Comparison of ENCODE assay signal across 18 cellular contexts in the genomic region with DNA sequence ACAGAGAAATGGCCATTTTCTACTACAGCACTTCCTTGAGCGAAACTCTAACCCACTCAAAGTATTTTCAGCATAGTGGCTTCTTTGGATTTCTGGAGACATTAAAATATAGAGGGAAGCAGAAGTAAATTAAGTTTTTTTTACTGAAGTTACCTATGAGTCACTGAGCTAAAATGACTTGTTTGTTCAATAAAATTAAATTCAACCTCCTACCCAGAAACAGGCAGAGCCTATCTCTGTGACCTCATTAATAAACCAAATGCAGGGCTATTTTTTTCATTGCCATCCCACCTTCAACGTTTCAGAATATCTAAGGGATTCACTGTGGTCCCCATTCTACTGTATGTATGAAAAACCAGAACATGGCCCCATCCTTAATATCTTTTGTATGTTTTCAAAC.
DNase-seq lines count a peak whose midpoint lies in the region; ATAC-seq and TF ChIP-seq lines count a peak whose summit lies in the region.
"Had no signal": no experiment of that assay in that cellular context is flagged by ENCODE, and none has a peak within 500 bp of the region (broad histone marks: within the 10 kb centered on the region; RNA-seq: fewer than 3 reads in every experiment).

No MANE protein-coding gene starts in this region.

- no peaks in the 10 kb centered on the region for H3K9me3 ChIP-seq in IMR-90 (ENCODE audit: control insufficient read depth, insufficient read depth, low read length)
- no peaks in the 10 kb centered on the region for H3K9me3 ChIP-seq in osteoblast (ENCODE audit: low read depth, low read length)
- H3K9me3 ChIP-seq: A549 had no signal

- H3K27me3 ChIP-seq in IMR-90 (ENCODE audit: control insufficient read depth, insufficient read depth, low read length): no peaks in the 10 kb centered on the region
- H3K27me3 ChIP-seq in osteoblast (ENCODE audit: insufficient read depth, low read length): no peaks in the 10 kb centered on the region

- peak overlapping the region; percentile 69; the same call in 1 of the 2 replicates for H2AK5ac ChIP-seq in IMR-90 (ENCODE audit: low read depth, low read length)

- CTCF ChIA-PET in IMR-90 (lab: Yijun Ruan, JAX): interaction anchor here (1.3 kb wide), 1 partner anchor 109 kb away, joined by 3 read pairs; no protein-coding TSS in a partner anchor

- in situ Hi-C loops in IMR-90 (cut with MboI; ENCODE audit: low sequenced_read_pairs): no loop called here

- TF ChIP-seq POLR2A in IMR-90 (IDR thresholded peaks at IDR 0.05; ENCODE audit: low read depth, low read length): no peak

- POLR2A ChIA-PET in IMR-90 (lab: Charles Lee; ENCODE audit: unreplicated experiment): no interaction called here

- H2BK15ac ChIP-seq in IMR-90 (ENCODE audit: low read depth, low read length): peak overlapping the region; percentile 36; the same call in 1 of the 3 replicates

- H3K9me1 ChIP-seq in IMR-90 (ENCODE audit: insufficient read depth, low read length): peaks cover 10% of the 10 kb centered on the region; the same call in 1 of the 2 replicates

- H2BK20ac ChIP-seq in IMR-90 (ENCODE audit: low read depth, low read length): peak overlapping the region; percentile 69; the same call in 1 of the 2 replicates

- no peak for TF ChIP-seq CTCF in IMR-90 (conservative IDR thresholded peaks at IDR 0.05; ENCODE audit: low read depth, low read length)
- TF ChIP-seq CTCF in fibroblast of mammary gland (conservative IDR thresholded peaks at IDR 0.05; ENCODE audit: control insufficient read depth, insufficient read depth, low read depth, low read length): no peak
- no peak for TF ChIP-seq CTCF in osteoblast (IDR thresholded peaks at IDR 0.05; ENCODE audit: extremely low read depth, low read depth, low read length)

- H2BK5ac ChIP-seq in IMR-90 (ENCODE audit: low read depth, low read length, poor library complexity, severe bottlenecking): peak overlapping the region; percentile 47

- TF ChIP-seq RAD21 in IMR-90 (IDR thresholded peaks at IDR 0.05; ENCODE audit: low read length): no peak

- dilution Hi-C loops in IMR-90 (cut with HindIII; ENCODE audit: low sequenced_read_pairs, unreplicated experiment): no loop called here

- H3K27ac ChIP-seq in IMR-90 (ENCODE audit: insufficient read depth, low read length) (peak overlapping the region; percentile 67; the same call in 1 of the 2 replicates), osteoblast (ENCODE audit: low read depth, low read length) (peak overlapping the region; percentile 43)

- no peak overlapping the region for H3K9ac ChIP-seq in IMR-90 (ENCODE audit: low read depth, low read length)

- H3K36me3 ChIP-seq in IMR-90 (ENCODE audit: control insufficient read depth, insufficient read depth, low read length): peaks cover 18% of the 10 kb centered on the region
- no peaks in the 10 kb centered on the region for H3K36me3 ChIP-seq in osteoblast (ENCODE audit: insufficient read depth, low read length)

- H3K4me1 ChIP-seq in IMR-90 (ENCODE audit: control insufficient read depth, insufficient read depth, low read length): peaks cover 17% of the 10 kb centered on the region
- H3K4me1 ChIP-seq in osteoblast (ENCODE audit: insufficient read depth, low read length): peaks cover 25% of the 10 kb centered on the region

- H2AFZ ChIP-seq in IMR-90 (replicated peaks; ENCODE audit: low read length, poor library complexity) (no peak overlapping the region), osteoblast (ENCODE audit: low read length) (no peak overlapping the region)

- intact Hi-C loops in IMR-90 (cut with micrococcal nuclease): no loop called here

- peak overlapping the region; percentile 84; the same call in 1 of the 2 replicates for H4K5ac ChIP-seq in IMR-90 (ENCODE audit: low read depth, low read length)

- peaks cover 29 to 51% of the 10 kb centered on the region in 2 experiments for H3K79me1 ChIP-seq in IMR-90 (ENCODE audit: low read depth in 1 of 2, low read length in 2 of 2)

- peak overlapping the region; percentile 90; the same call in 1 of the 2 replicates for H3K14ac ChIP-seq in IMR-90 (replicated peaks; ENCODE audit: low read depth, low read length)

- H3K4me2 ChIP-seq in IMR-90 (ENCODE audit: low read depth, low read length): peak overlapping the region; percentile 72; the same call in 1 of the 2 replicates
- peak overlapping the region; percentile 26 for H3K4me2 ChIP-seq in osteoblast (ENCODE audit: insufficient read depth, low read length)
- H3K4me2 ChIP-seq: A549 had no signal

- H3K4me3 ChIP-seq in IMR-90 (ENCODE audit: insufficient read depth, low read depth, low read length) (no peak overlapping the region), fibroblast of mammary gland (ENCODE audit: control insufficient read depth, low read depth, low read length) (no peak overlapping the region), osteoblast (ENCODE audit: insufficient read depth, low read length) (no peak overlapping the region)
- H3K4me3 ChIP-seq: A549 had no signal

- H2BK120ac ChIP-seq in IMR-90 (ENCODE audit: low read depth, low read length): peak overlapping the region; percentile 55; the same call in 1 of the 2 replicates

- BruUV-seq in IMR-90 (replicated peaks; lab: Mats Ljungman, UMichigan): no TSS peak

- 0 out of 2 replicates have a peak overlapping the region, but pooled peaks have one; percentile 60 for H3K23ac ChIP-seq in IMR-90 (ENCODE audit: low read depth, low read length)

- DNase-seq in EL (peak; percentile 10), IMR-90 (peak; percentile 51), fibroblast of mammary gland (ENCODE audit: low read depth) (peak; percentile 55), osteoblast (ENCODE audit: insufficient read length, low spot score, missing footprints) (peak; percentile 54), germinal center (ENCODE audit: low spot score) (no peak), KG1 (lab: John Stamatoyannopoulos, UW) (no peak)
- DNase-seq: DMS53, H7, NCI-H1092, NCI-H1436, NCI-H187 treated with DMSO at 0.1 percent for 48 hours, NCI-H2107, NCI-H446 treated with DMSO at 0.1 percent for 48 hours, NCI-H526 treated with DMSO at 0.1 percent for 48 hours, RPMI8226, SIG-M5 had no signal

- 0 out of 2 replicates have a peak overlapping the region, but pooled peaks have one; percentile 14 for H4K91ac ChIP-seq in IMR-90 (ENCODE audit: insufficient read depth, low read depth, low read length)

- ATAC-seq in IMR-90 (ENCODE audit: low read depth) (peak; percentile 68), esophagus mucosa (no peak)
- ATAC-seq: A549 had no signal

- H2AK9ac ChIP-seq in IMR-90 (replicated peaks; ENCODE audit: low read depth, low read length, poor library complexity): no peak overlapping the region

- peak overlapping the region; percentile 3 to 70; a peak in 2 of 4 replicates for H4K8ac ChIP-seq in IMR-90 (ENCODE audit: low read depth in 2 of 2, low read length in 2 of 2)

- no peak overlapping the region for H3K56ac ChIP-seq in IMR-90 (ENCODE audit: extremely low read depth, insufficient read depth, low read length)

- H3K18ac ChIP-seq in IMR-90 (ENCODE audit: low read depth, low read length): peak overlapping the region; percentile 91

- H3K79me2 ChIP-seq in osteoblast (ENCODE audit: insufficient read depth, low read length): peaks cover 36% of the 10 kb centered on the region

- H3K4ac ChIP-seq in IMR-90 (ENCODE audit: low read depth, low read length): peak overlapping the region; percentile 53; the same call in 1 of the 2 replicates

- no CpG with 5 or more reads among the region's 2 CpGs for WGBS in IMR-90 (ENCODE audit: extremely low coverage in 2 of 2, insufficient read length in 1 of 2), 2 experiments

- H4K20me1 ChIP-seq in IMR-90 (ENCODE audit: insufficient read depth, low read length) (no peaks in the 10 kb centered on the region), osteoblast (ENCODE audit: insufficient read depth, low read length) (no peaks in the 10 kb centered on the region)

TF ChIP-seq in IMR-90, 13 proteins besides CTCF, POLR2A, EP300 and RAD21:
- TF ChIP-seq CEBPB (IDR thresholded peaks at IDR 0.05; ENCODE audit: low read depth, low read length): no peak
- no peak for TF ChIP-seq CHD1 (IDR thresholded peaks at IDR 0.05; ENCODE audit: low read depth, low read length)

Comparison
In these comparisons a context has a peak if more than half of its experiments do, and no peak if none do; other contexts are left out.
1. DNase-seq: peak in EL (single experiment), IMR-90 (single experiment), fibroblast of mammary gland (single experiment) and osteoblast (single experiment); none in germinal center (single experiment) and KG1 (single experiment).